Comparison of ENCODE assay signal across 9 cellular contexts in genomic region chr10:112202561-112203241, GRCh38. TPM values are rescaled to one million over a fixed set of nuclear protein-coding genes. Genes with fewer than 3 reads are reported as not detected.
A peak's percentile ranks its signal among the peaks of the same experiment; 100 is the strongest.
DNase-seq lines count a peak whose midpoint lies in the region; ATAC-seq and TF ChIP-seq lines count a peak whose summit lies in the region.
"Had no signal": no experiment of that assay in that cellular context is flagged by ENCODE, and none has a peak within 500 bp of the region (broad histone marks: within the 10 kb centered on the region; RNA-seq: fewer than 3 reads in every experiment).

No MANE protein-coding gene starts in this region.

- H3K36me3 Mint-ChIP-seq in MCF 10A (ENCODE audit: insufficient read depth, unreplicated experiment) = no peaks in the 10 kb centered on the region
- H3K36me3 Mint-ChIP-seq in activated T-helper 2 cell treated with anti-CD3 and anti-CD28 coated beads, Interferon-gamma antibody, Interleukin-2, Interleukin-4, amounts not matched to agents 10 μg/mL and 5 μg/mL and 100 μg/mL, durations not matched to agents 14 hours and 24 hours and 36 hours (ENCODE audit: low read depth) = no peaks in the 10 kb centered on the region

- ATAC-seq in HG02970 (IDR thresholded peaks at IDR 0.05; ENCODE audit: low FRiP score, unreplicated experiment) = peak; percentile 73

- CTCF ChIA-PET in MCF 10A (lab: Yijun Ruan, JAX) = interaction anchor here (0.7 to 2.0 kb wide), 2 partner anchors 33 to 84 kb away, joined by 3 to 5 read pairs; no protein-coding TSS in a partner anchor

- POLR2A ChIA-PET in MCF 10A (lab: Yijun Ruan, JAX) = interaction anchor here (0.5 kb wide), 1 partner anchor 313 kb away, joined by 4 read pairs; no protein-coding TSS in a partner anchor

- no peak for TF ChIP-seq POLR2A in breast epithelium (IDR thresholded peaks at IDR 0.05)

- BruUV-seq in MCF 10A (replicated peaks; lab: Mats Ljungman, UMichigan) = no TSS peak

- H3K4me3 Mint-ChIP-seq in MCF 10A (ENCODE audit: unreplicated experiment) = no peak overlapping the region
- peak overlapping the region; percentile 6 for H3K4me3 Mint-ChIP-seq in activated T-helper 2 cell treated with anti-CD3 and anti-CD28 coated beads, Interferon-gamma antibody, Interleukin-2, Interleukin-4, amounts not matched to agents 10 μg/mL and 5 μg/mL and 100 μg/mL, durations not matched to agents 14 hours and 24 hours and 36 hours (ENCODE audit: low read depth)

- intact Hi-C loops in MCF 10A (cut with micrococcal nuclease) = no loop called here
- intact Hi-C loops in breast epithelium (cut with DNase I; ENCODE audit: low total_unique reads) = no loop called here
- intact Hi-C loops in activated T-helper 2 cell treated with anti-CD3 and anti-CD28 coated beads, Interferon-gamma antibody, Interleukin-2, Interleukin-4, amounts not matched to agents 10 μg/mL and 5 μg/mL and 100 μg/mL, durations not matched to agents 14 hours and 24 hours and 36 hours (cut with micrococcal nuclease) = no loop called here

- H3K9me3 ChIP-seq in breast epithelium = no peaks in the 10 kb centered on the region
- no peaks in the 10 kb centered on the region for H3K9me3 ChIP-seq in HAP-1
- H3K9me3 ChIP-seq: BLaER1 had no signal

- H3K4me1 ChIP-seq in breast epithelium = no peaks in the 10 kb centered on the region
- no peaks in the 10 kb centered on the region for H3K4me1 ChIP-seq in HAP-1
- H3K4me1 ChIP-seq: BLaER1 had no signal

- H3K4me1 Mint-ChIP-seq in MCF 10A (ENCODE audit: insufficient read depth, unreplicated experiment) = peaks cover 16% of the 10 kb centered on the region
- H3K4me1 Mint-ChIP-seq in activated T-helper 2 cell treated with anti-CD3 and anti-CD28 coated beads, Interferon-gamma antibody, Interleukin-2, Interleukin-4, amounts not matched to agents 10 μg/mL and 5 μg/mL and 100 μg/mL, durations not matched to agents 14 hours and 24 hours and 36 hours (ENCODE audit: low read depth) = peaks cover 14% of the 10 kb centered on the region

- DNase-seq in MCF 10A (ENCODE audit: unreplicated experiment) (peak; percentile 67), breast epithelium (ENCODE audit: low spot score in 2 of 2) (no peak), NCI-H524 (lab: John Stamatoyannopoulos, UW) (no peak), NCI-H1436 (lab: John Stamatoyannopoulos, UW) (no peak), HAP-1 (ENCODE audit: low spot score in 2 of 2) (no peak)
- DNase-seq in activated T-helper 2 cell treated with anti-CD3 and anti-CD28 coated beads, Interferon-gamma antibody, Interleukin-2, Interleukin-4, amounts not matched to agents 10 μg/mL and 5 μg/mL and 100 μg/mL, durations not matched to agents 14 hours and 24 hours and 36 hours (ENCODE audit: low spot score) = no peak
- DNase-seq in stimulated activated CD4-positive, alpha-beta T cell treated with anti-CD3 and anti-CD28 coated beads, Interleukin-2, amount 100 ng/mL, for 48 hours = no peak

- H3K27me3 ChIP-seq in breast epithelium (no peaks in the 10 kb centered on the region), HAP-1 (ENCODE audit: low read depth) (no peaks in the 10 kb centered on the region)
- H3K27me3 ChIP-seq: BLaER1 had no signal

- H3K27ac Mint-ChIP-seq in MCF 10A (ENCODE audit: low read depth, unreplicated experiment) = peak overlapping the region; percentile 70
- H3K27ac Mint-ChIP-seq in activated T-helper 2 cell treated with anti-CD3 and anti-CD28 coated beads, Interferon-gamma antibody, Interleukin-2, Interleukin-4, amounts not matched to agents 10 μg/mL and 5 μg/mL and 100 μg/mL, durations not matched to agents 14 hours and 24 hours and 36 hours = peak overlapping the region; percentile 56

- TF ChIP-seq CTCF in MCF 10A (IDR thresholded peaks at IDR 0.05; ENCODE audit: unreplicated experiment) = no peak
- no peak for TF ChIP-seq CTCF in breast epithelium (IDR thresholded peaks at IDR 0.05)

- no peak overlapping the region for H3K4me3 ChIP-seq in breast epithelium
- no peak overlapping the region for H3K4me3 ChIP-seq in HAP-1
- H3K4me3 ChIP-seq: BLaER1 had no signal

- in situ Hi-C loops in HAP-1 (cut with MboI; ENCODE audit: low sequenced_read_pairs) = no loop called here

- H3K27ac ChIP-seq in breast epithelium = no peak overlapping the region
- H3K27ac ChIP-seq: BLaER1 had no signal

- H3K36me3 ChIP-seq in breast epithelium (no peaks in the 10 kb centered on the region), HAP-1 (replicated peaks) (no peaks in the 10 kb centered on the region)
- H3K36me3 ChIP-seq: BLaER1 had no signal

- H3K9me3 Mint-ChIP-seq in MCF 10A (ENCODE audit: unreplicated experiment) = no peaks in the 10 kb centered on the region
- H3K9me3 Mint-ChIP-seq in activated T-helper 2 cell treated with anti-CD3 and anti-CD28 coated beads, Interferon-gamma antibody, Interleukin-2, Interleukin-4, amounts not matched to agents 10 μg/mL and 5 μg/mL and 100 μg/mL, durations not matched to agents 14 hours and 24 hours and 36 hours = no peaks in the 10 kb centered on the region

- H3K27me3 Mint-ChIP-seq in MCF 10A (ENCODE audit: insufficient read depth, unreplicated experiment) = no peaks in the 10 kb centered on the region
- peaks cover 1% of the 10 kb centered on the region for H3K27me3 Mint-ChIP-seq in activated T-helper 2 cell treated with anti-CD3 and anti-CD28 coated beads, Interferon-gamma antibody, Interleukin-2, Interleukin-4, amounts not matched to agents 10 μg/mL and 5 μg/mL and 100 μg/mL, durations not matched to agents 14 hours and 24 hours and 36 hours (ENCODE audit: low read depth)

RNA-seq across cellular contexts. Expression of gene GPAM, which starts 19.1 kb away (rescaled TPM):
- 19.8 and 20.4 TPM in 2 replicates for total RNA-seq in MCF 10A (2022)
- 100 to 1,000 TPM in 1 of 3 donors, 10 to 100 TPM in 2; 13.4 to 462 (median 26.3) TPM for total RNA-seq in breast epithelium
- total RNA-seq in activated T-helper 2 cell treated with anti-CD3 and anti-CD28 coated beads, Interferon-gamma antibody, Interleukin-2, Interleukin-4, amounts not matched to agents 10 μg/mL and 5 μg/mL and 100 μg/mL, durations not matched to agents 14 hours and 24 hours and 36 hours = 7.3 and 7.7 TPM in 2 replicates
